In the genomic region with DNA sequence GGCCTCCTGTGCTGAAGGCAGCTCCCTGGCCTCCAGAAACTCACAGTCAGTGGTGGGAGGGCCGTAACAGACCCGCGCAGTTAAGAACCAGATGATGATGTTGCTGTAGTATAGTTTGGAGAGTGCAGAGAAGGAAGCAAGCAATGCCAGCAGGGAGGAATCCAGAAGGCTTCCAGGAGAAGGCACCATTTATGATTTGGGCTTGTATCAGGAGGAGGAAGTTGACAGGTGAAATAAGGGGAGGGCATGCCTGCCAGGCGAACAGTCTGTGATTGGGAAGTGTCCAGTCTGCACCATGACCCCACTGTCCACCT, we compare ENCODE assay signal across 8 cellular contexts. TPM values are rescaled to one million over a fixed set of nuclear protein-coding genes. Genes with fewer than 3 reads are reported as not detected.
DNase-seq lines count a peak whose midpoint lies in the region; ATAC-seq lines count a peak whose summit lies in the region.

No MANE protein-coding gene starts in this region.

- no peaks in the 10 kb centered on the region for H3K36me3 Mint-ChIP-seq in T-helper 2 cell treated with Interferon-gamma antibody and Interleukin-4, amounts not matched to agents 5 μg/mL and 100 μg/mL, for 36 hours (ENCODE audit: low read depth)
- H3K36me3 Mint-ChIP-seq in activated T-helper 17 cell treated with anti-CD3 and anti-CD28 coated beads, Interleukin-2, amount 50 U/mL, for 72 hours (ENCODE audit: low read depth), result no peaks in the 10 kb centered on the region

- no peak for ATAC-seq in activated T-helper 17 cell treated with anti-CD3 and anti-CD28 coated beads, Interleukin-2, amount 50 U/mL, for 72 hours (replicated peaks)
- no peak for ATAC-seq in stimulated activated naive CD8-positive, alpha-beta T cell treated with anti-CD3 and anti-CD28 coated beads, Interleukin-15, amount 100 ng/mL, for 72 hours
- no peak for ATAC-seq in GM21717 (IDR thresholded peaks at IDR 0.05; ENCODE audit: unreplicated experiment)

- H3K27me3 ChIP-seq in iPS-15b (ENCODE audit: control insufficient read depth, insufficient read depth, low read length), result peaks cover 2% of the 10 kb centered on the region

- peak overlapping the region; percentile 55 for H3K4me3 ChIP-seq in iPS-15b (ENCODE audit: low read depth, low read length)

- no peaks in the 10 kb centered on the region for H3K9me3 ChIP-seq in iPS-15b (ENCODE audit: control insufficient read depth, insufficient read depth, low read length)

- H3K4me3 Mint-ChIP-seq in T-helper 2 cell treated with Interferon-gamma antibody and Interleukin-4, amounts not matched to agents 5 μg/mL and 100 μg/mL, for 36 hours, result peak overlapping the region; percentile 77
- peak overlapping the region; percentile 77 for H3K4me3 Mint-ChIP-seq in activated T-helper 17 cell treated with anti-CD3 and anti-CD28 coated beads, Interleukin-2, amount 50 U/mL, for 72 hours
- H3K4me3 Mint-ChIP-seq in stimulated activated naive CD8-positive, alpha-beta T cell treated with anti-CD3 and anti-CD28 coated beads, Interleukin-15, amount 100 ng/mL, for 72 hours, result peak overlapping the region; percentile 85 to 86

- H3K4me1 Mint-ChIP-seq in T-helper 2 cell treated with Interferon-gamma antibody and Interleukin-4, amounts not matched to agents 5 μg/mL and 100 μg/mL, for 36 hours (ENCODE audit: low read depth), result peaks cover 16% of the 10 kb centered on the region
- H3K4me1 Mint-ChIP-seq in activated T-helper 17 cell treated with anti-CD3 and anti-CD28 coated beads, Interleukin-2, amount 50 U/mL, for 72 hours, result peaks cover 11% of the 10 kb centered on the region
- H3K4me1 Mint-ChIP-seq in stimulated activated naive CD8-positive, alpha-beta T cell treated with anti-CD3 and anti-CD28 coated beads, Interleukin-15, amount 100 ng/mL, for 72 hours, result peaks cover 51% of the 10 kb centered on the region

- no peak overlapping the region for H3K27ac Mint-ChIP-seq in T-helper 2 cell treated with Interferon-gamma antibody and Interleukin-4, amounts not matched to agents 5 μg/mL and 100 μg/mL, for 36 hours
- peak overlapping the region; percentile 69 for H3K27ac Mint-ChIP-seq in activated T-helper 17 cell treated with anti-CD3 and anti-CD28 coated beads, Interleukin-2, amount 50 U/mL, for 72 hours
- peak overlapping the region in 1 of 2 donors; percentile 92 for H3K27ac Mint-ChIP-seq in stimulated activated naive CD8-positive, alpha-beta T cell treated with anti-CD3 and anti-CD28 coated beads, Interleukin-15, amount 100 ng/mL, for 72 hours

- peaks cover 3% of the 10 kb centered on the region for H3K27me3 Mint-ChIP-seq in T-helper 2 cell treated with Interferon-gamma antibody and Interleukin-4, amounts not matched to agents 5 μg/mL and 100 μg/mL, for 36 hours (ENCODE audit: low read depth)
- H3K27me3 Mint-ChIP-seq in activated T-helper 17 cell treated with anti-CD3 and anti-CD28 coated beads, Interleukin-2, amount 50 U/mL, for 72 hours, result no peaks in the 10 kb centered on the region
- H3K27me3 Mint-ChIP-seq in stimulated activated naive CD8-positive, alpha-beta T cell treated with anti-CD3 and anti-CD28 coated beads, Interleukin-15, amount 100 ng/mL, for 72 hours, result no peaks in the 10 kb centered on the region

- DNase-seq in T-helper 2 cell treated with Interferon-gamma antibody and Interleukin-4, amounts not matched to agents 5 μg/mL and 100 μg/mL, for 36 hours (ENCODE audit: low spot score), result no peak
- DNase-seq in T-helper 2 cell (no peak), NCI-H2107 (lab: John Stamatoyannopoulos, UW) (no peak)
- DNase-seq in stimulated activated naive CD8-positive, alpha-beta T cell treated with anti-CD3 and anti-CD28 coated beads, Interleukin-15, amount 100 ng/mL, for 72 hours, result no peak
- DNase-seq in stimulated activated CD4-positive, alpha-beta T cell treated with anti-CD3 and anti-CD28 coated beads, Interleukin-12 subunit alpha, Interleukin-12 subunit beta, amount 100 ng/mL, for 4 hours, result no peak

- no peaks in the 10 kb centered on the region for H3K36me3 ChIP-seq in iPS-15b (ENCODE audit: control insufficient read depth, insufficient read depth, low read length)

- H3K9ac ChIP-seq in iPS-15b (ENCODE audit: low read depth, low read length), result no peak overlapping the region

- no peaks in the 10 kb centered on the region for H3K9me3 Mint-ChIP-seq in T-helper 2 cell treated with Interferon-gamma antibody and Interleukin-4, amounts not matched to agents 5 μg/mL and 100 μg/mL, for 36 hours
- no peaks in the 10 kb centered on the region for H3K9me3 Mint-ChIP-seq in activated T-helper 17 cell treated with anti-CD3 and anti-CD28 coated beads, Interleukin-2, amount 50 U/mL, for 72 hours
- H3K9me3 Mint-ChIP-seq in stimulated activated naive CD8-positive, alpha-beta T cell treated with anti-CD3 and anti-CD28 coated beads, Interleukin-15, amount 100 ng/mL, for 72 hours, result no peaks in the 10 kb centered on the region

- H3K4me1 ChIP-seq in iPS-15b (ENCODE audit: control insufficient read depth, insufficient read depth, low read length), result peaks cover 17% of the 10 kb centered on the region

RNA-seq across cellular contexts. Expression of gene BAK1, which starts 13.3 kb away (rescaled TPM):
- 10 to 100 TPM; 48.8 to 61.9 TPM for total RNA-seq in activated T-helper 17 cell treated with anti-CD3 and anti-CD28 coated beads, Interleukin-2, amount 50 U/mL, for 72 hours

RNA-seq across cellular contexts. Expression of gene ITPR3, which starts 27.8 kb away (rescaled TPM):
- total RNA-seq in activated T-helper 17 cell treated with anti-CD3 and anti-CD28 coated beads, Interleukin-2, amount 50 U/mL, for 72 hours, result 10 to 100 TPM; 57.0 to 59.7 TPM
